19 cellular contexts compared by ENCODE assay signal in the genomic region with DNA sequence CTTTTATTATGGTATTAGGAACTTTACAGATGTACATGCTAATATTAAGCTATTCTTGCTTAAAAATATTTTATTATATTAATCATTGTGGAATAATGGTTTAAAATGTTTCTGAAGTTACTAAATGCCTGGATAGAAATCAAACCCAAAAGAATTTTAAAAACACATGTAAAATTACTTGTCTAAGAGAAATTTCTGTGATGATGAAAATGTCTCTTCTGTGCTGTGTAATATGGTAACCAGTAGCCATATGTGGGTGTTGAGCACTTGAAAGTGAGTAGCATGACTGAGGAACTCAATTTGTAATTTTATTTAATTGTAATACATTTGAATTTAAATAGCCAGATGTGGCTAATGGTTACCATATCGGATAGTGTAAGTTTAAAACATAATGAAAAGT.
DNase-seq lines count a peak whose midpoint lies in the region; ATAC-seq and TF ChIP-seq lines count a peak whose summit lies in the region.
"Had no signal": no experiment of that assay in that cellular context is flagged by ENCODE, and none has a peak within 500 bp of the region (broad histone marks: within the 10 kb centered on the region; RNA-seq: fewer than 3 reads in every experiment).

No MANE protein-coding gene starts in this region.

- H3K9ac ChIP-seq in subcutaneous abdominal adipose tissue (ENCODE audit: low read length in 5 of 5), result no peak overlapping the region

- H3K4me3 ChIP-seq in left ventricle myocardium inferior, result no peak overlapping the region
- H3K4me3 ChIP-seq in right cardiac atrium (ENCODE audit: low read length), result no peak overlapping the region
- H3K4me3 ChIP-seq in ascending aorta, result no peak overlapping the region
- no peak overlapping the region for H3K4me3 ChIP-seq in subcutaneous abdominal adipose tissue (ENCODE audit: low read depth in 1 of 5, low read length in 5 of 5)
- H3K4me3 ChIP-seq: A549 had no signal

- no peaks in the 10 kb centered on the region for H3K36me3 Mint-ChIP-seq in glutamatergic neuron (ENCODE audit: unreplicated experiment)
- H3K36me3 Mint-ChIP-seq: CD4-positive, CD25-positive, alpha-beta regulatory T cell had no signal

- peaks cover 1% of the 10 kb centered on the region for H3K27me3 Mint-ChIP-seq in glutamatergic neuron (ENCODE audit: unreplicated experiment)

- WGBS in right cardiac atrium, result 93% methylated on average over 1 of the region's 1 CpG

- H3K27ac ChIP-seq in left ventricle myocardium inferior (replicated peaks), result peak overlapping the region; percentile 65
- no peak overlapping the region for H3K27ac ChIP-seq in right cardiac atrium (ENCODE audit: low read length)
- peak overlapping the region; percentile 39 to 70 for H3K27ac ChIP-seq in ascending aorta
- H3K27ac ChIP-seq in subcutaneous abdominal adipose tissue (ENCODE audit: low read depth, low read length), result peak overlapping the region; percentile 6
- H3K27ac ChIP-seq: A549 had no signal

- DNase-seq in left ventricle myocardium inferior (no peak), right cardiac atrium (no peak), ascending aorta (ENCODE audit: low spot score in 2 of 2) (no peak), fibroblast of peridontal ligament (ENCODE audit: extremely low read depth) (peak; percentile 25), DMS53 treated with DMSO at 0.1 percent for 48 hours (lab: John Stamatoyannopoulos, UW; ENCODE audit: unreplicated experiment) (no peak), glutamatergic neuron (no peak), putamen (ENCODE audit: low spot score) (no peak)
- DNase-seq: CD4-positive, CD25-positive, alpha-beta regulatory T cell; DMS79; IMR-90; MV-4-11; NCI-H1105 treated with DMSO at 0.1 percent for 48 hours; NCI-H1694 treated with DMSO at 0.1 percent for 48 hours; NCI-H2081 treated with DMSO at 0.1 percent for 48 hours; NCI-H524 treated with DMSO at 0.1 percent for 48 hours; NCI-H82 had no signal

- no peak overlapping the region for H3K27ac Mint-ChIP-seq in glutamatergic neuron (ENCODE audit: unreplicated experiment)
- H3K27ac Mint-ChIP-seq: CD4-positive, CD25-positive, alpha-beta regulatory T cell had no signal

- H3K27me3 ChIP-seq in left ventricle myocardium inferior (ENCODE audit: low read depth), result no peaks in the 10 kb centered on the region
- H3K27me3 ChIP-seq in right cardiac atrium (ENCODE audit: control insufficient read depth, insufficient read depth), result no peaks in the 10 kb centered on the region
- no peaks in the 10 kb centered on the region for H3K27me3 ChIP-seq in ascending aorta
- no peaks in the 10 kb centered on the region for H3K27me3 ChIP-seq in subcutaneous abdominal adipose tissue (ENCODE audit: control insufficient read depth in 5 of 5, insufficient read depth in 4 of 5, low read length in 5 of 5)

- H3K4me1 ChIP-seq in left ventricle myocardium inferior (peaks cover 30% of the 10 kb centered on the region), right cardiac atrium (ENCODE audit: control insufficient read depth, insufficient read depth, low read length) (peaks cover 3% of the 10 kb centered on the region), ascending aorta (peaks cover 4 to 10% of the 10 kb centered on the region in 2 donors), subcutaneous abdominal adipose tissue (ENCODE audit: control insufficient read depth in 5 of 5, insufficient read depth in 5 of 5, low read length in 5 of 5) (peaks cover 0 to 7% (median 3%) of the 10 kb centered on the region in 5 donors)

- no peak for ATAC-seq in right cardiac atrium
- ATAC-seq: A549, Panc1 had no signal

- H3K9me3 Mint-ChIP-seq in glutamatergic neuron (ENCODE audit: unreplicated experiment), result peaks cover 6% of the 10 kb centered on the region

- peaks cover 7% of the 10 kb centered on the region for H3K9me3 ChIP-seq in left ventricle myocardium inferior (replicated peaks)
- no peaks in the 10 kb centered on the region for H3K9me3 ChIP-seq in right cardiac atrium (ENCODE audit: control insufficient read depth, low read length)
- no peaks in the 10 kb centered on the region for H3K9me3 ChIP-seq in ascending aorta
- no peaks in the 10 kb centered on the region for H3K9me3 ChIP-seq in subcutaneous abdominal adipose tissue (ENCODE audit: control insufficient read depth in 5 of 5, low read length in 5 of 5)
- H3K9me3 ChIP-seq: A549 had no signal

- H3K4me1 Mint-ChIP-seq in glutamatergic neuron (ENCODE audit: low read depth, unreplicated experiment), result peaks cover 17% of the 10 kb centered on the region
- H3K4me1 Mint-ChIP-seq: CD4-positive, CD25-positive, alpha-beta regulatory T cell had no signal

- H3K36me3 ChIP-seq in left ventricle myocardium inferior (no peaks in the 10 kb centered on the region), ascending aorta (no peaks in the 10 kb centered on the region), subcutaneous abdominal adipose tissue (ENCODE audit: control insufficient read depth in 5 of 5, insufficient read depth in 5 of 5, low read length in 5 of 5) (no peaks in the 10 kb centered on the region)

- no peak overlapping the region for H3K4me3 Mint-ChIP-seq in glutamatergic neuron (ENCODE audit: unreplicated experiment)
- H3K4me3 Mint-ChIP-seq: CD4-positive, CD25-positive, alpha-beta regulatory T cell had no signal

- TF ChIP-seq CTCF in left ventricle myocardium inferior (IDR thresholded peaks at IDR 0.05; ENCODE audit: borderline replicate concordance) (no peak), ascending aorta (IDR thresholded peaks at IDR 0.05) (no peak), glutamatergic neuron (IDR thresholded peaks at IDR 0.05; ENCODE audit: partially characterized antibody, unreplicated experiment) (no peak)

- intact Hi-C loops in left ventricle myocardium inferior (cut with micrococcal nuclease) (no loop called here), right cardiac atrium (cut with DNase I) (no loop called here), ascending aorta (cut with DNase I) (loop anchor here (2.0 kb wide), 1 partner anchor 78 kb away; a partner anchor contains a TSS)
